Comparison of ENCODE assay signal across 10 cellular contexts in genomic region chr15:75902129-75902557, GRCh38. TPM values are rescaled to one million over a fixed set of nuclear protein-coding genes. Genes with fewer than 3 reads are reported as not detected.
DNase-seq lines count a peak whose midpoint lies in the region; ATAC-seq and TF ChIP-seq lines count a peak whose summit lies in the region.
"Had no signal": no experiment of that assay in that cellular context is flagged by ENCODE, and none has a peak within 500 bp of the region (broad histone marks: within the 10 kb centered on the region; RNA-seq: fewer than 3 reads in every experiment).

No MANE protein-coding gene starts in this region.

- TF ChIP-seq CTCF in hepatocyte (IDR thresholded peaks at IDR 0.05; ENCODE audit: poor library complexity): no peak

- H3K4me3 ChIP-seq in hepatocyte: no peak overlapping the region

- H2AFZ ChIP-seq in hepatocyte: no peak overlapping the region

- H3K27ac Mint-ChIP-seq in T-helper 17 cell: peak overlapping the region; percentile 74

- no peaks in the 10 kb centered on the region for H3K36me3 ChIP-seq in hepatocyte (replicated peaks; ENCODE audit: insufficient read depth, low read depth)

- no peak overlapping the region for H3K4me2 ChIP-seq in hepatocyte

- H3K4me1 Mint-ChIP-seq in T-helper 17 cell: peaks cover 16% of the 10 kb centered on the region

- 55% methylated on average over 8 of the region's 8 CpGs for WGBS in hepatocyte (ENCODE audit: low lambda C conversion rate, missing lambda C conversion rate)

- H3K9me3 ChIP-seq in T-helper 17 cell (ENCODE audit: control insufficient read depth, low read length, poor library complexity, severe bottlenecking): no peaks in the 10 kb centered on the region
- H3K9me3 ChIP-seq in hepatocyte (ENCODE audit: low read depth): no peaks in the 10 kb centered on the region

- peak; percentile 28 for ATAC-seq in Right ventricle myocardium superior (ENCODE audit: poor library complexity)
- ATAC-seq in T-helper 17 cell: no peak
- no peak for ATAC-seq in GM19467 (IDR thresholded peaks at IDR 0.05; ENCODE audit: unreplicated experiment)

- peak overlapping the region; percentile 78 for H3K4me3 Mint-ChIP-seq in T-helper 17 cell

- peaks cover 2% of the 10 kb centered on the region for H3K36me3 Mint-ChIP-seq in T-helper 17 cell (ENCODE audit: low read depth)

- H3K27me3 ChIP-seq in hepatocyte: no peaks in the 10 kb centered on the region

- DNase-seq in Right ventricle myocardium superior: no peak
- no peak for DNase-seq in cardiac septum (ENCODE audit: low spot score)
- no peak for DNase-seq in T-helper 17 cell
- DNase-seq in hepatocyte (ENCODE audit: low spot score): peak; percentile 48
- DNase-seq in posterior cingulate gyrus: no peak
- DNase-seq in effector CD4-positive, alpha-beta T cell: no peak
- DNase-seq in caudate nucleus (lab: John Stamatoyannopoulos, UW): no peak
- DNase-seq: aorta; stimulated activated naive CD4-positive, alpha-beta T cell had no signal

- no peaks in the 10 kb centered on the region for H4K20me1 ChIP-seq in hepatocyte (ENCODE audit: insufficient read depth, poor library complexity, severe bottlenecking)

- peaks cover 15% of the 10 kb centered on the region for H3K4me1 ChIP-seq in hepatocyte (ENCODE audit: insufficient read depth)

- intact Hi-C loops in Right ventricle myocardium superior (cut with DNase I): no loop called here
- intact Hi-C loops in cardiac septum (cut with DNase I): loop anchor here (2.0 kb wide), 1 partner anchor 59 kb away; the partner anchor contains the start of gene UBE2Q2
- intact Hi-C loops in posterior cingulate gyrus (cut with DNase I): loop anchor here (5.0 kb wide), 1 partner anchor 60 kb away; the partner anchor contains the start of gene UBE2Q2

- H3K27ac ChIP-seq in hepatocyte: peak overlapping the region; percentile 94
- no peak overlapping the region for H3K27ac ChIP-seq in caudate nucleus (ENCODE audit: low read depth, low read length)

- H3K79me2 ChIP-seq in hepatocyte: peaks cover 23% of the 10 kb centered on the region

- no peaks in the 10 kb centered on the region for H3K9me2 ChIP-seq in hepatocyte (replicated peaks; ENCODE audit: insufficient read depth)

- no peaks in the 10 kb centered on the region for H3K27me3 Mint-ChIP-seq in T-helper 17 cell

RNA-seq across cellular contexts. Expression of gene FBXO22, which starts 1.5 kb away (rescaled TPM):
- 19.3 TPM for total RNA-seq in Right ventricle myocardium superior
- total RNA-seq in cardiac septum: 19.1 TPM
- 1 to 10 TPM; 7.1 to 9.0 TPM for total RNA-seq in T-helper 17 cell
- 26.7 and 40.3 TPM in 2 replicates for total RNA-seq in hepatocyte
- 37.0 and 49.3 TPM in 2 replicates for polyA plus RNA-seq in hepatocyte

RNA-seq across cellular contexts. Expression of gene UBE2Q2, which starts 58.9 kb away (rescaled TPM):
- 21.1 TPM for total RNA-seq in Right ventricle myocardium superior
- total RNA-seq in cardiac septum: 38.3 TPM
- 10 to 100 TPM; 40.0 to 40.1 TPM for total RNA-seq in T-helper 17 cell
- 50.9 TPM in 2 replicates for total RNA-seq in hepatocyte
- 27.9 and 30.7 TPM in 2 replicates for polyA plus RNA-seq in hepatocyte
